In the genomic region with DNA sequence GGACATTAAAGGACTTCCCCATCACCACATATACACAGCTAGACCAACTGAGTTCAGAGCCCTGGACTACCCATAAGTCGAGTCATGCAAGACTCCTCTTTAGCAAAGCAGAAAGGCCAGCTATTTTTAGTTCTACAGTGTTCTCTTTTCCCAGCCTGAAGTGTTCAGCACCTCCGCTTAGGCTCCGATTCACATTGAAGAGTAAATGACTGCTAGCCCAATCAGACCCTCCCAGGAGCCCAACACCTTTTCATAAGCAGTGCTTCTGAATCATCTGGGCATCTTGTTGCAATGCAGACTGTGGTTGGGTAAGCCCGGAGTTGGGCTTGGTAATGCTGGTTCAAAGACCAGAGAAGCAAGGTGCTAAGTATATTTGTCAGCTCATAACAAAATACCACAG, we compare ENCODE assay signal across 22 cellular contexts.
A peak's percentile ranks its signal among the peaks of the same experiment; 100 is the strongest.
DNase-seq lines count a peak whose midpoint lies in the region; ATAC-seq and TF ChIP-seq lines count a peak whose summit lies in the region.
"Had no signal": no experiment of that assay in that cellular context is flagged by ENCODE, and none has a peak within 500 bp of the region (broad histone marks: within the 10 kb centered on the region; RNA-seq: fewer than 3 reads in every experiment).

No MANE protein-coding gene starts in this region.

- H2AFZ ChIP-seq in osteoblast (ENCODE audit: low read length) (no peak overlapping the region), neuronal stem cell (ENCODE audit: low read length) (no peak overlapping the region)

- no peak overlapping the region for H3K23ac ChIP-seq in neuronal stem cell (ENCODE audit: low read depth, low read length, poor library complexity)

- H3K27ac ChIP-seq in BLaER1 (no peak overlapping the region), osteoblast (ENCODE audit: low read depth, low read length) (no peak overlapping the region), neuronal stem cell (replicated peaks; ENCODE audit: low read length) (no peak overlapping the region)
- H3K27ac ChIP-seq: 22Rv1 had no signal

- H3K4me3 ChIP-seq in BLaER1 (no peak overlapping the region), osteoblast (ENCODE audit: insufficient read depth, low read length) (no peak overlapping the region), neuronal stem cell (ENCODE audit: low read length in 2 of 2) (no peak overlapping the region)
- H3K4me3 ChIP-seq: MG63 had no signal

- H2BK12ac ChIP-seq in neuronal stem cell (ENCODE audit: low read length), result no peak overlapping the region

- no peaks in the 10 kb centered on the region for H3K79me1 ChIP-seq in neuronal stem cell (ENCODE audit: low read depth, low read length)

- no peak overlapping the region for H2AK5ac ChIP-seq in neuronal stem cell (ENCODE audit: low read depth, low read length)

- H3K18ac ChIP-seq in neuronal stem cell (ENCODE audit: low read length), result no peak overlapping the region

- no peaks in the 10 kb centered on the region for H3K79me2 ChIP-seq in osteoblast (ENCODE audit: insufficient read depth, low read length)

- no peak overlapping the region for H4K91ac ChIP-seq in neuronal stem cell (ENCODE audit: low read depth, low read length, poor library complexity)

- peaks cover 24% of the 10 kb centered on the region; the same call in 1 of the 2 replicates for H3K9me3 ChIP-seq in BLaER1
- H3K9me3 ChIP-seq in osteoblast (ENCODE audit: low read depth, low read length), result no peaks in the 10 kb centered on the region
- H3K9me3 ChIP-seq in neuronal stem cell (replicated peaks in 1 of 2; ENCODE audit: control insufficient read depth in 2 of 2, insufficient read depth in 1 of 2, low read depth in 1 of 2, low read length in 2 of 2), result peaks cover 0 to 12% of the 10 kb centered on the region in 2 donors
- H3K9me3 ChIP-seq: BE2C, MG63 had no signal

- H3K27me3 ChIP-seq in BLaER1 (no peaks in the 10 kb centered on the region), osteoblast (ENCODE audit: insufficient read depth, low read length) (peaks cover 14% of the 10 kb centered on the region), neuronal stem cell (ENCODE audit: control insufficient read depth in 3 of 3, insufficient read depth in 3 of 3, low read depth in 1 of 3, low read length in 3 of 3) (no peaks in the 10 kb centered on the region)
- H3K27me3 ChIP-seq: BE2C, MG63 had no signal

- H4K20me1 ChIP-seq in BLaER1 (no peaks in the 10 kb centered on the region), osteoblast (ENCODE audit: insufficient read depth, low read length) (no peaks in the 10 kb centered on the region)

- no peak overlapping the region for H2BK5ac ChIP-seq in neuronal stem cell (ENCODE audit: low read length)

- H3K4me1 ChIP-seq in BLaER1 (peaks cover 24% of the 10 kb centered on the region), osteoblast (ENCODE audit: insufficient read depth, low read length) (no peaks in the 10 kb centered on the region), neuronal stem cell (ENCODE audit: control insufficient read depth in 2 of 2, insufficient read depth in 1 of 2, low read depth in 1 of 2, low read length in 2 of 2) (peaks cover under 1 to 2% of the 10 kb centered on the region in 2 donors)
- H3K4me1 ChIP-seq: BE2C had no signal

- peak; percentile 4 for DNase-seq in NK-92 treated with Interleukin-12 subunit alpha and Interleukin-12 subunit beta, amount 100 ng/mL, for 24 hours (lab: John Stamatoyannopoulos, UW)
- no peak for DNase-seq in NK-92 (lab: John Stamatoyannopoulos, UW; ENCODE audit: unreplicated experiment)
- peak; percentile 27 for DNase-seq in RPMI8226
- DNase-seq in osteoblast (ENCODE audit: insufficient read length, low spot score, missing footprints), result peak; percentile 47
- DNase-seq in activated CD4-positive, alpha-beta T cell treated with anti-CD3 and anti-CD28 coated beads for 48 hours, result no peak
- DNase-seq in neuronal stem cell (ENCODE audit: low spot score), result no peak
- DNase-seq: ACHN, BE2C, Calu3, DMS79 treated with DMSO at 0.1 percent for 48 hours, GF-D8, KBM-7, MG63, NCI-H1105 treated with DMSO at 0.1 percent for 48 hours, NCI-H2029 treated with DMSO at 0.1 percent for 48 hours, NCI-H2227 treated with DMSO at 0.1 percent for 48 hours, NCI-H526 treated with DMSO at 0.1 percent for 48 hours had no signal

- no peaks in the 10 kb centered on the region for H3K36me3 ChIP-seq in BLaER1
- H3K36me3 ChIP-seq in osteoblast (ENCODE audit: insufficient read depth, low read length), result no peaks in the 10 kb centered on the region
- H3K36me3 ChIP-seq in neuronal stem cell (replicated peaks in 1 of 2; ENCODE audit: control insufficient read depth in 2 of 2, insufficient read depth in 2 of 2, low read length in 2 of 2), result no peaks in the 10 kb centered on the region
- H3K36me3 ChIP-seq: BE2C, MG63 had no signal

- no peak overlapping the region for H4K8ac ChIP-seq in neuronal stem cell (ENCODE audit: low read depth, low read length)

- no peak overlapping the region for H2BK120ac ChIP-seq in neuronal stem cell (ENCODE audit: low read depth, low read length)

- TF ChIP-seq CTCF in osteoblast (IDR thresholded peaks at IDR 0.05; ENCODE audit: extremely low read depth, low read depth, low read length), result no peak

- H3K4ac ChIP-seq in neuronal stem cell (ENCODE audit: low read length), result no peak overlapping the region

- H2BK15ac ChIP-seq in neuronal stem cell (ENCODE audit: low read length), result no peak overlapping the region

- no peak for ATAC-seq in GM19035 (IDR thresholded peaks at IDR 0.05; ENCODE audit: unreplicated experiment)
- ATAC-seq: Panc1, SK-N-SH treated with all-trans-retinoic acid at 6 μM for 48 hours had no signal

- peak overlapping the region; percentile 38 for H3K4me2 ChIP-seq in BLaER1
- H3K4me2 ChIP-seq in osteoblast (ENCODE audit: insufficient read depth, low read length), result no peak overlapping the region
- H3K4me2 ChIP-seq in neuronal stem cell (ENCODE audit: insufficient read depth, low read length, poor library complexity, severe bottlenecking), result no peak overlapping the region

- H3K14ac ChIP-seq in neuronal stem cell (ENCODE audit: low read length), result no peak overlapping the region

- no CpG with 5 or more reads among the region's 4 CpGs for WGBS in neuronal stem cell (ENCODE audit: extremely low coverage in 2 of 2, insufficient read length in 2 of 2, insufficient replicate concordance in 1 of 2), 2 donors

- H3K9ac ChIP-seq in BLaER1 (no peak overlapping the region), neuronal stem cell (ENCODE audit: low read depth, low read length, poor library complexity) (no peak overlapping the region)

Comparison
In these comparisons a context has a peak if more than half of its experiments do, and no peak if none do; other contexts are left out.
1. DNase-seq: peak in NK-92 treated with Interleukin-12 subunit alpha and Interleukin-12 subunit beta, amount 100 ng/mL, for 24 hours (single experiment), RPMI8226 (single experiment) and osteoblast (single experiment); none in NK-92 (single experiment), activated CD4-positive, alpha-beta T cell treated with anti-CD3 and anti-CD28 coated beads for 48 hours (single experiment) and neuronal stem cell (single experiment).